ENCODE assay signal across 8 cellular contexts in the genomic region with DNA sequence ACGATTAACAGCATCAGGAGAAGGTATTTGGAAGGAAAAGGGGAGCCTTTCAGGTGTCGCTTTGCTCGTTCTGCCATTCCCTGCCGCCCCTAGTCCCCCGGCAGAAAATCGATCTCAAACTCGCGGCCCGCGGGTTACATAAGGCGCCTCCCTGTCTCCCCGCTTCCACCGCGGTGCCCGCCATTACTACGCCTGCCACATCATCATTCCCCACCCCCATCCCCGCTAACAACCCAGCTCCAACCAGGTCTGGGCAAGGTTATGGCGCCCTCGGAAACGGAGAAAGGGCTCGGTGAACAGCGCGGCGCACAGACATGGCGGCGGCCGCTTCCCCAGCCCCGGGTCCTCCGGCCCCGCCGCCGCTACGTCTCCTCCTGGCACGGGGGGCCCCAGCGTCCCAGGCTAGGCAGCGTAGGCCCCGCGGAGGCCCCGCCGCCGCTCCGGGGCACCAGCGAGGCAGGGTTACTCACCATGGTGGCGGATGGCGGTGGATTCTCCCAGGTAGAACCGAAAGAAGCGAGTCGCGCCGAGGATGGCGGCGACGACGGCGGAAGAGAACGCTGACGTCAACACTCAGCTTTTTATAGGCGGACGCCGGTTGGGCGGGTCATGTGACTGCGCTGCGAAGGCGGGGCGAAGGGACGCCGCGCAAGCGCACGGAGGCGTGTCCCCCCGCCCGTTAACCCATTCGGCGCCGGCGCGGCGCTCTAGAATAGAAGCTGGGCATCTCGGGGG. TPM values are rescaled to one million over a fixed set of nuclear protein-coding genes. Genes with fewer than 3 reads are reported as not detected.
A peak's percentile ranks its signal among the peaks of the same experiment; 100 is the strongest.
DNase-seq lines count a peak whose midpoint lies in the region; ATAC-seq, FAIRE-seq and TF ChIP-seq lines count a peak whose summit lies in the region.

TSS of gene EEF2 (minus strand) at position 556 of the 735 bp plus-strand sequence. CDS start at position 473, 83 bp downstream.

- H3K4me3 ChIP-seq in keratinocyte (ENCODE audit: control insufficient read depth in 2 of 3, extremely low read depth in 1 of 3, insufficient read depth in 2 of 3, low read depth in 1 of 3, low read length in 3 of 3): peak within 1 kb of the TSS; percentile 83 to 98 (median 95)

- H3K27ac ChIP-seq in keratinocyte (ENCODE audit: control insufficient read depth, insufficient read depth, low read length): peak within 1 kb of the TSS; percentile 94

- peak; percentile 45 for ATAC-seq in HG03103 (IDR thresholded peaks at IDR 0.05; ENCODE audit: low read depth, unreplicated experiment)
- peak; percentile 63 for ATAC-seq in central memory CD8-positive, alpha-beta T cell (replicated peaks; ENCODE audit: extremely low read depth, poor library complexity, severe bottlenecking)
- no peak for ATAC-seq in HG02870 (IDR thresholded peaks at IDR 0.05; ENCODE audit: unreplicated experiment)

- peaks cover 57% of the 10 kb centered on the region for H3K36me3 Mint-ChIP-seq in central memory CD8-positive, alpha-beta T cell (ENCODE audit: insufficient read depth)

- peaks cover 39 to 47% of the 10 kb centered on the region in 2 experiments for H3K36me3 ChIP-seq in keratinocyte (ENCODE audit: control insufficient read depth in 2 of 2, extremely low read depth in 1 of 2, insufficient read depth in 2 of 2, low read length in 2 of 2)

- no peaks in the 10 kb centered on the region for H3K27me3 Mint-ChIP-seq in central memory CD8-positive, alpha-beta T cell

- peak within 1 kb of the TSS; percentile 94 for H3K4me3 Mint-ChIP-seq in central memory CD8-positive, alpha-beta T cell

- TF ChIP-seq CTCF in GM13976 (IDR thresholded peaks at IDR 0.05; ENCODE audit: borderline replicate concordance, control extremely low read depth, extremely low read depth, insufficient read depth, missing control alignments) (no peak), keratinocyte (optimal IDR thresholded peaks at IDR 0.05 in 1 of 3, IDR thresholded peaks at IDR 0.05 in 1 of 3, conservative IDR thresholded peaks at IDR 0.05 in 1 of 3; ENCODE audit: extremely low read depth in 1 of 3, insufficient read depth in 2 of 3, low read length in 3 of 3) (no peak)

- no peaks in the 10 kb centered on the region for H3K9me3 ChIP-seq in keratinocyte (ENCODE audit: control insufficient read depth, low read depth, low read length)

- peaks cover 8% of the 10 kb centered on the region for H3K9me1 ChIP-seq in keratinocyte (ENCODE audit: control insufficient read depth, extremely low read depth, insufficient read depth, low read length)

- peak within 1 kb of the TSS; percentile 95 for H3K27ac Mint-ChIP-seq in central memory CD8-positive, alpha-beta T cell (ENCODE audit: low read depth)

- peak within 1 kb of the TSS; percentile 80 for H2AFZ ChIP-seq in keratinocyte (ENCODE audit: control insufficient read depth, low read length)

- in situ Hi-C loops in GM13976 (cut with MboI; ENCODE audit: low sequenced_read_pairs, unreplicated experiment): loop anchor here (10.0 kb wide), 1 partner anchor 220 kb away; no protein-coding TSS in a partner anchor

- no peaks in the 10 kb centered on the region for H3K9me3 Mint-ChIP-seq in central memory CD8-positive, alpha-beta T cell

- DNase-seq in GM13976 (ENCODE audit: low spot score): peak; percentile 96
- peak; percentile 19 for DNase-seq in NCI-H345 treated with DMSO at 0.1 percent for 48 hours (lab: John Stamatoyannopoulos, UW; ENCODE audit: unreplicated experiment)
- DNase-seq in activated CD4-positive, alpha-beta T cell treated with anti-CD3 and anti-CD28 coated beads for 1 hour: peak; percentile 90
- peak; percentile 89 to 92 for DNase-seq in central memory CD8-positive, alpha-beta T cell (ENCODE audit: low spot score in 2 of 2)
- DNase-seq in keratinocyte (ENCODE audit: low read depth, low spot score): peak; percentile 75
- peak; percentile 83 to 89 (median 84) for DNase-seq in stimulated activated CD4-positive, alpha-beta T cell treated with anti-CD3 and anti-CD28 coated beads, Interleukin-12 subunit alpha, Interleukin-12 subunit beta, amount 100 ng/mL, for 48 hours (ENCODE audit: low read depth in 2 of 3, low spot score in 1 of 3)

- dilution Hi-C loops in keratinocyte (cut with MboI; ENCODE audit: extremely low pct_ligation_motif_present, low sequenced_read_pairs): no loop called here

- peaks cover 44% of the 10 kb centered on the region for H3K4me1 Mint-ChIP-seq in central memory CD8-positive, alpha-beta T cell

- H3K4me1 ChIP-seq in keratinocyte (ENCODE audit: control insufficient read depth, extremely low read depth, insufficient read depth, low read length): peaks cover 41% of the 10 kb centered on the region

- no peaks in the 10 kb centered on the region for H3K27me3 ChIP-seq in keratinocyte (ENCODE audit: control insufficient read depth, extremely low read depth, insufficient read depth, low read length)

- no peak for FAIRE-seq in keratinocyte (lab: Jason Lieb, UNC)

- peaks cover 52% of the 10 kb centered on the region for H3K79me2 ChIP-seq in keratinocyte (ENCODE audit: control insufficient read depth, insufficient read depth, low read length)

- peaks cover 54% of the 10 kb centered on the region for H4K20me1 ChIP-seq in keratinocyte (ENCODE audit: control insufficient read depth, extremely low read depth, insufficient read depth, low read length)

- H3K9ac ChIP-seq in keratinocyte (ENCODE audit: control insufficient read depth, extremely low read depth, insufficient read depth, low read length): peak within 1 kb of the TSS; percentile 99

- H3K4me2 ChIP-seq in keratinocyte (ENCODE audit: control insufficient read depth, extremely low read depth, insufficient read depth, low read depth, low read length): peak within 1 kb of the TSS; percentile 100

RNA-seq across cellular contexts. Expression of gene EEF2, which starts in this region (rescaled TPM):
- polyA plus RNA-seq in keratinocyte: 884 to 1,193 TPM (median 1,022 TPM) in 3 replicates
- 6,584 TPM for polyA plus RNA-seq in keratinocyte (2011; ENCODE audit: low read depth)
- 621 and 1,440 TPM in 2 replicates for polyA plus RNA-seq in keratinocyte (2011; cell fraction: cytosol; rRNA removed)
- 422 and 581 TPM in 2 replicates for polyA plus RNA-seq in keratinocyte (2011; cell fraction: nucleus; rRNA removed)
- polyA plus RNA-seq in keratinocyte (2012; ENCODE audit: low replicate concordance): 2,384 and 2,702 TPM in 2 replicates
- 880 to 1,449 TPM (median 1,221 TPM) in 3 replicates for polyA minus RNA-seq in keratinocyte
- polyA minus RNA-seq in keratinocyte (2011; cell fraction: cytosol; rRNA and poly(A)+ RNA removed): 2,791 TPM
- polyA minus RNA-seq in keratinocyte (2011; cell fraction: nucleus; rRNA and poly(A)+ RNA removed): 560 and 618 TPM in 2 replicates

Comparison
In these comparisons a context has a peak if more than half of its experiments do, and no peak if none do; other contexts are left out.
1. DNase-seq: peak in every context shown above with its lines; median percentile 96 in GM13976; 90 in central memory CD8-positive, alpha-beta T cell; 90 in activated CD4-positive, alpha-beta T cell treated with anti-CD3 and anti-CD28 coated beads for 1 hour; 84 in stimulated activated CD4-positive, alpha-beta T cell treated with anti-CD3 and anti-CD28 coated beads, Interleukin-12 subunit alpha, Interleukin-12 subunit beta, amount 100 ng/mL, for 48 hours; 75 in keratinocyte; 19 in NCI-H345 treated with DMSO at 0.1 percent for 48 hours.